ENCODE assay signal across 8 cellular contexts in genomic region chr12:122946690-122947271, GRCh38. TPM values are rescaled to one million over a fixed set of nuclear protein-coding genes. Genes with fewer than 3 reads are reported as not detected.
DNase-seq lines count a peak whose midpoint lies in the region; ATAC-seq, FAIRE-seq and TF ChIP-seq lines count a peak whose summit lies in the region.

No MANE protein-coding gene starts in this region.

- peak; percentile 100 for FAIRE-seq in bronchial epithelial cell (lab: Jason Lieb, UNC)

- DNase-seq in AG09309 (ENCODE audit: low read depth) (peak; percentile 96), HuH-7.5 (ENCODE audit: low spot score) (peak; percentile 44), bronchial epithelial cell (ENCODE audit: low read depth) (peak; percentile 100), lung microvascular endothelial cell (ENCODE audit: low read depth in 2 of 2) (peak; percentile 96 to 100), NCI-H2081 treated with DMSO at 0.1 percent for 48 hours (lab: John Stamatoyannopoulos, UW) (no peak)
- DNase-seq in activated CD4-positive, CD25-positive, alpha-beta regulatory T cell treated with anti-CD3 and anti-CD28 coated beads, Interleukin-2, amount 50 U/mL, for 16 hours (ENCODE audit: low read depth, low spot score): peak; percentile 27
- peak; percentile 87 to 90 for DNase-seq in stimulated activated CD8-positive, alpha-beta memory T cell treated with anti-CD3 and anti-CD28 coated beads, Interleukin-15, amount 100 ng/mL, for 48 hours (ENCODE audit: low read depth in 2 of 2)

- TF ChIP-seq CTCF in AG09309 (IDR thresholded peaks at IDR 0.05; ENCODE audit: control insufficient read depth, insufficient read depth, low read depth, low read length, missing control alignments) (peak; percentile 66), bronchial epithelial cell (IDR thresholded peaks at IDR 0.05; ENCODE audit: insufficient read depth, low read length, severe bottlenecking) (peak; percentile 70)

- ATAC-seq in GM19395 (IDR thresholded peaks at IDR 0.05; ENCODE audit: unreplicated experiment): peak; percentile 63

- H3K4me3 ChIP-seq in AG09309 (ENCODE audit: control insufficient read depth, low read depth, low read length) (no peak overlapping the region), bronchial epithelial cell (ENCODE audit: low read depth, low read length) (no peak overlapping the region)

- no peaks in the 10 kb centered on the region for H3K36me3 ChIP-seq in bronchial epithelial cell (ENCODE audit: control insufficient read depth, insufficient read depth, low read length)

- no peaks in the 10 kb centered on the region for H3K27me3 ChIP-seq in bronchial epithelial cell (ENCODE audit: control insufficient read depth, insufficient read depth, low read length)

RNA-seq across cellular contexts. Expression of gene ABCB9, which starts 19.5 kb away (rescaled TPM):
- total RNA-seq in bronchial epithelial cell (2.3 and 3.4 TPM in 2 replicates), lung microvascular endothelial cell (5.0 TPM in 2 replicates)

RNA-seq across cellular contexts. Expression of gene OGFOD2, which starts 28.3 kb away (rescaled TPM):
- total RNA-seq in bronchial epithelial cell (15.0 and 17.0 TPM in 2 replicates), lung microvascular endothelial cell (7.2 and 9.1 TPM in 2 replicates)

RNA-seq across cellular contexts. Expression of gene ARL6IP4, which starts 33.7 kb away (rescaled TPM):
- total RNA-seq in bronchial epithelial cell: 158 and 237 TPM in 2 replicates
- total RNA-seq in lung microvascular endothelial cell: 145 and 160 TPM in 2 replicates

RNA-seq across cellular contexts. Expression of gene VPS37B, which starts 50.9 kb away (rescaled TPM):
- total RNA-seq in bronchial epithelial cell: 22.7 and 25.0 TPM in 2 replicates
- 9.1 and 9.6 TPM in 2 replicates for total RNA-seq in lung microvascular endothelial cell
